ENCODE assay signal across 28 cellular contexts in genomic region chr1:62307516-62308492, GRCh38. TPM values are rescaled to one million over a fixed set of nuclear protein-coding genes. Genes with fewer than 3 reads are reported as not detected.
DNase-seq lines count a peak whose midpoint lies in the region; ATAC-seq and TF ChIP-seq lines count a peak whose summit lies in the region.
"Had no signal": no experiment of that assay in that cellular context is flagged by ENCODE, and none has a peak within 500 bp of the region (broad histone marks: within the 10 kb centered on the region; RNA-seq: fewer than 3 reads in every experiment).

No MANE protein-coding gene starts in this region.

- H2AFZ ChIP-seq in OCI-LY7 (ENCODE audit: low read length) = no peak overlapping the region

- no peaks in the 10 kb centered on the region for H3K36me3 ChIP-seq in subcutaneous abdominal adipose tissue (ENCODE audit: control insufficient read depth in 5 of 5, insufficient read depth in 5 of 5, low read length in 5 of 5)
- no peaks in the 10 kb centered on the region for H3K36me3 ChIP-seq in OCI-LY7 (ENCODE audit: insufficient read depth, low read length)
- H3K36me3 ChIP-seq: SJCRH30, spleen, tibial artery had no signal

- peak; percentile 29 for DNase-seq in NCI-H146 (lab: John Stamatoyannopoulos, UW)
- no peak for DNase-seq in NCI-H146 treated with DMSO at 0.1 percent for 48 hours (lab: John Stamatoyannopoulos, UW; ENCODE audit: unreplicated experiment)
- peak; percentile 81 for DNase-seq in RPMI7951 (ENCODE audit: low read depth)
- DNase-seq in islet precursor cell = peak; percentile 96
- no peak for DNase-seq in GOT3 (lab: John Stamatoyannopoulos, UW)
- no peak for DNase-seq in OCI-LY7 (ENCODE audit: low spot score)
- DNase-seq: activated CD4-positive, alpha-beta T cell treated with anti-CD3 and anti-CD28 coated beads, Interleukin-2, amount 10 ng/mL, durations not matched to agents 7 days and 5 days; COR-L47; DND-41; effector CD4-positive, alpha-beta T cell; H7; kidney; NCI-H1694; NCI-H2171; NCI-H69; SJCRH30; spleen; stimulated activated CD4-positive, alpha-beta T cell treated with anti-CD3 and anti-CD28 coated beads, Interleukin-4, amount 100 ng/mL, for 1 hour; stimulated activated naive CD4-positive, alpha-beta T cell treated with Interleukin-2 at 50 U/mL for 16 hours had no signal

- CTCF ChIA-PET in OCI-LY7 (lab: Charles Lee; ENCODE audit: unreplicated experiment) = no interaction called here

- TF ChIP-seq CTCF in OCI-LY7 (conservative IDR thresholded peaks at IDR 0.05; ENCODE audit: low read length) = no peak

- H3K4me2 ChIP-seq in OCI-LY7 (ENCODE audit: low read length) = no peak overlapping the region

- H3K9me2 ChIP-seq in OCI-LY7 (ENCODE audit: insufficient read depth, low read length) = no peaks in the 10 kb centered on the region

- H3K27ac ChIP-seq in subcutaneous abdominal adipose tissue (ENCODE audit: low read depth, low read length) (peak overlapping the region; percentile 81), OCI-LY7 (ENCODE audit: low read depth, low read length, poor library complexity, severe bottlenecking) (no peak overlapping the region)
- H3K27ac ChIP-seq: 22Rv1, SJCRH30, spleen, tibial artery, VCaP had no signal

- H3K4me1 ChIP-seq in subcutaneous abdominal adipose tissue (ENCODE audit: control insufficient read depth in 5 of 5, insufficient read depth in 5 of 5, low read length in 5 of 5) (peaks cover 2 to 40% (median 27%) of the 10 kb centered on the region in 5 donors), OCI-LY7 (ENCODE audit: insufficient read depth, low read length, poor library complexity, severe bottlenecking) (no peaks in the 10 kb centered on the region)
- H3K4me1 ChIP-seq: spleen, tibial artery had no signal

- H3K9ac ChIP-seq in subcutaneous abdominal adipose tissue (ENCODE audit: low read length in 5 of 5) = peak overlapping the region in 2 of 5 donors; percentile 28 to 56

- H3K79me2 ChIP-seq in OCI-LY7 (ENCODE audit: insufficient read depth, low read depth, low read length) = no peaks in the 10 kb centered on the region

- H3K27me3 ChIP-seq in subcutaneous abdominal adipose tissue (ENCODE audit: control insufficient read depth in 5 of 5, insufficient read depth in 4 of 5, low read length in 5 of 5) = no peaks in the 10 kb centered on the region
- H3K27me3 ChIP-seq: SJCRH30 had no signal

- no peaks in the 10 kb centered on the region for H4K20me1 ChIP-seq in OCI-LY7 (ENCODE audit: insufficient read depth, low read length)

- no peaks in the 10 kb centered on the region for H3K9me3 ChIP-seq in subcutaneous abdominal adipose tissue (ENCODE audit: control insufficient read depth in 5 of 5, low read length in 5 of 5)
- no peaks in the 10 kb centered on the region for H3K9me3 ChIP-seq in OCI-LY7 (ENCODE audit: low read length)
- H3K9me3 ChIP-seq: SJCRH30, spleen, tibial artery had no signal

- intact Hi-C loops in OCI-LY7 (cut with micrococcal nuclease; ENCODE audit: unreplicated experiment) = no loop called here

- POLR2A ChIA-PET in OCI-LY7 (lab: Charles Lee) = interaction anchor here (0.6 to 0.7 kb wide), 3 partner anchors 9 to 980 kb away, joined by 3 to 4 read pairs (median 4); no protein-coding TSS in a partner anchor

- no peak for ATAC-seq in GM21360 (IDR thresholded peaks at IDR 0.05; ENCODE audit: unreplicated experiment)

- no TSS peak for BruUV-seq in OCI-LY7 (replicated peaks; lab: Mats Ljungman, UMichigan)

- H3K4me3 ChIP-seq in subcutaneous abdominal adipose tissue (ENCODE audit: low read depth in 1 of 5, low read length in 5 of 5) (peak overlapping the region in 1 of 5 donors; percentile 19), OCI-LY7 (ENCODE audit: low read depth, low read length, poor library complexity, severe bottlenecking) (no peak overlapping the region)
- H3K4me3 ChIP-seq: lung, SJCRH30, spleen, tibial artery had no signal

RNA-seq across cellular contexts. Expression of gene KANK4, which starts 11.4 kb away (rescaled TPM):
- 0.36 TPM in 1 of 2 replicates, not detected in the other for total RNA-seq in RPMI7951 (2014; rRNA removed; shearing (Covaris generic))
- total RNA-seq in OCI-LY7 (2014; rRNA removed; shearing (Covaris generic)) = not detected in 2 replicates
- total RNA-seq in OCI-LY7 (2022) = not detected in 2 replicates
- total RNA-seq: activated CD4-positive, alpha-beta T cell treated with anti-CD3 and anti-CD28 coated beads, Interleukin-2, amount 10 ng/mL, durations not matched to agents 7 days and 5 days; activated T-helper 2 cell treated with anti-CD3 and anti-CD28 coated beads, Interferon-gamma antibody, Interleukin-2, Interleukin-4, amounts not matched to agents 10 μg/mL and 5 μg/mL and 100 μg/mL, durations not matched to agents 14 hours and 24 hours and 36 hours; renal cortical epithelial cell; T-helper 2 cell treated with Interferon-gamma antibody and Interleukin-4, amounts not matched to agents 100 ng/mL and 5 ng/mL, for 36 hours had no signal

Comparison
In these comparisons a context has a peak if more than half of its experiments do, and no peak if none do; other contexts are left out.
1. DNase-seq: peak in NCI-H146 (single experiment), RPMI7951 (single experiment) and islet precursor cell (single experiment); none in NCI-H146 treated with DMSO at 0.1 percent for 48 hours (single experiment), GOT3 (single experiment) and OCI-LY7 (single experiment).